Comparison of ENCODE assay signal across 1 cellular context in genomic region chr5:81517462-81517861, GRCh38.
TF ChIP-seq lines count a peak whose summit lies in the region.

No MANE protein-coding gene starts in this region.

TF ChIP-seq in K562, 482 proteins besides CTCF, POLR2A, EP300 and RAD21 (continued from another document):
- TF ChIP-seq ZNF318 (IDR thresholded peaks at IDR 0.05; ENCODE audit: borderline replicate concordance in 1 of 2, low read depth in 1 of 2) (no peak), KLF16 (IDR thresholded peaks at IDR 0.05) (no peak), ZNF57 (CRISPR knock-in tag; IDR thresholded peaks at IDR 0.05) (no peak), RBBP5 (IDR thresholded peaks at IDR 0.05; ENCODE audit: borderline replicate concordance, insufficient read depth, low read length, poor library complexity, severe bottlenecking) (no peak), ATF3 (IDR thresholded peaks at IDR 0.05) (peak; percentile 53; the same call in 1 of the 2 replicates), ATF3 (CRISPR knock-in tag; conservative IDR thresholded peaks at IDR 0.05) (no peak), THAP7 (CRISPR knock-in tag; IDR thresholded peaks at IDR 0.05) (no peak), CBFA2T2 (conservative IDR thresholded peaks at IDR 0.05) (no peak)
TF ChIP-seq in K562: peak in this region for 2.
